Comparison of ENCODE assay signal across 15 cellular contexts in the genomic region with DNA sequence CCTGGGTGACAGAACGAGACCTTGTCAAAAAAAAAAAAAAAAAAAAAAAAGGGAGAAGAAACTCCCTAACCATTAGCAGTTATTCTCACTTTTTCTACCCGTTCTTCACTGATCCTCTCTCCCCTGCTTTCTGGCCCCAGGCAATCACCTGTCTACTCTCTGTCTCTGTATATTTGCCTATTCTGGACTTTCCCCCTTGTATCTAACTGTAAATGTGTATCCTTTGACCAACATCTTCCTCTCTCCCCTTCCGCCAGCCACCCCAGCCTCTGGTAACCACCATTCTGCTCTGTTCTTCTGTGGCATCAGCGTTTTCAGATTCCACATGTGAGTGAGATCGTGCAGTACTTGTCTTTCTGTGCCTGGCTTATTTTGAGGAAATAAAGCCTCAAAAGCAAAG. TPM values are rescaled to one million over a fixed set of nuclear protein-coding genes. Genes with fewer than 3 reads are reported as not detected.
DNase-seq lines count a peak whose midpoint lies in the region; ATAC-seq, FAIRE-seq and TF ChIP-seq lines count a peak whose summit lies in the region.
"Had no signal": no experiment of that assay in that cellular context is flagged by ENCODE, and none has a peak within 500 bp of the region (broad histone marks: within the 10 kb centered on the region; RNA-seq: fewer than 3 reads in every experiment).

No MANE protein-coding gene starts in this region.

- 4% methylated on average over 5 of the region's 5 CpGs for WGBS in HepG2 (ENCODE audit: low lambda C conversion rate)

- peaks cover 17% of the 10 kb centered on the region for H4K20me1 ChIP-seq in HepG2 (ENCODE audit: insufficient read depth, low read length)

- peaks cover 81% of the 10 kb centered on the region for H3K79me2 ChIP-seq in HepG2 (ENCODE audit: insufficient read depth, low read length)

- no peaks in the 10 kb centered on the region for H3K27me3 ChIP-seq in HepG2 (ENCODE audit: control insufficient read depth in 1 of 2, insufficient read depth in 2 of 2, low read length in 2 of 2)
- H3K27me3 ChIP-seq: adrenal gland had no signal

- H3K4me1 ChIP-seq in HepG2 (ENCODE audit: insufficient read depth, low read length): peaks cover 56% of the 10 kb centered on the region

- POLR2A ChIA-PET in HepG2 (lab: Yijun Ruan, JAX): no interaction called here

- peak overlapping the region in 2 of 3 experiments; percentile 19 to 28; a peak in 3 of 6 replicates for H3K4me3 ChIP-seq in HepG2 (replicated peaks in 1 of 3; ENCODE audit: insufficient read depth in 1 of 3, low read depth in 2 of 3, low read length in 3 of 3)
- H3K4me3 ChIP-seq: adrenal gland had no signal

- peak overlapping the region; percentile 39 for H3K27ac ChIP-seq in HepG2 (ENCODE audit: extremely low read length, insufficient read depth, low read length)
- H3K27ac ChIP-seq: adrenal gland had no signal

- TF ChIP-seq RAD21 in HepG2 (CRISPR knock-in tag; IDR thresholded peaks at IDR 0.05): no peak

- no peak for TF ChIP-seq CTCF in HepG2 (CRISPR knock-in tag; IDR thresholded peaks at IDR 0.05)

- peak; percentile 87 for ATAC-seq in GM18858 (IDR thresholded peaks at IDR 0.05; ENCODE audit: unreplicated experiment)
- ATAC-seq in GM21576 (IDR thresholded peaks at IDR 0.05; ENCODE audit: unreplicated experiment): peak; percentile 69
- ATAC-seq in HG03460 (IDR thresholded peaks at IDR 0.05; ENCODE audit: unreplicated experiment): peak; percentile 84
- ATAC-seq in HepG2: peak; percentile 99
- ATAC-seq in esophagus mucosa: no peak
- ATAC-seq: stimulated activated naive B cell treated with anti-CD40 and anti-IgM and Interleukin-4, amounts not matched to agents 10 μg/mL and 1 μg/mL and 100 μg/mL, for 72 hours had no signal

- in situ Hi-C loops in HepG2 (cut with HindIII; ENCODE audit: extremely low pct_ligation_motif_present, low pct_unique_long_range_greater_than_20kb): no loop called here

- TF ChIP-seq EP300 in HepG2 (IDR thresholded peaks at IDR 0.05; ENCODE audit: low read depth in 2 of 2, low read length in 2 of 2): no peak
- TF ChIP-seq EP300 in HepG2 (CRISPR knock-in tag; IDR thresholded peaks at IDR 0.05; ENCODE audit: borderline replicate concordance): no peak

- no peak overlapping the region for H3K9ac ChIP-seq in HepG2 (ENCODE audit: insufficient read depth, low read depth, low read length)

- DNase-seq in HepG2 (ENCODE audit: low spot score): peak; percentile 67
- no peak for DNase-seq in NCI-H2227 (lab: John Stamatoyannopoulos, UW; ENCODE audit: unreplicated experiment)
- DNase-seq in HuH-7 (ENCODE audit: low spot score): no peak
- no peak for DNase-seq in putamen (ENCODE audit: low spot score)
- DNase-seq: CD4-positive, alpha-beta T cell; foreskin melanocyte; KBM-7; NCI-H2171; stimulated activated CD4-positive, alpha-beta T cell treated with anti-CD3 and anti-CD28 coated beads, Interleukin-2, amount 100 ng/mL, for 24 hours; stimulated activated naive B cell treated with anti-CD40 and anti-IgM and Interleukin-4, amounts not matched to agents 10 μg/mL and 1 μg/mL and 100 μg/mL, for 72 hours had no signal

- H2AFZ ChIP-seq in HepG2 (ENCODE audit: low read length): no peak overlapping the region

- BruUV-seq in HepG2 (replicated peaks; lab: Mats Ljungman, UMichigan): no TSS peak

- no peak for TF ChIP-seq POLR2A in HepG2 (IDR thresholded peaks at IDR 0.05; ENCODE audit: insufficient read depth in 1 of 2, low read depth in 2 of 2, low read length in 2 of 2)

- H3K9me3 ChIP-seq in HepG2 (ENCODE audit: low read length): no peaks in the 10 kb centered on the region
- H3K9me3 ChIP-seq: adrenal gland had no signal

- CTCF ChIA-PET in HepG2 (lab: Yijun Ruan, JAX; ENCODE audit: low intra/inter-chr PET ratio, low total read pairs): no interaction called here

- intact Hi-C loops in HepG2 (cut with micrococcal nuclease; ENCODE audit: unreplicated experiment): loop anchor here (10.0 kb wide), 1 partner anchor 138 kb away; the partner anchor contains the start of gene NIPA2

- no peaks in the 10 kb centered on the region for H3K36me3 ChIP-seq in HepG2 (replicated peaks in 1 of 2; ENCODE audit: control insufficient read depth in 1 of 2, insufficient read depth in 2 of 2, low read length in 2 of 2)
- H3K36me3 ChIP-seq: adrenal gland had no signal

- peak overlapping the region; percentile 55 for H3K4me2 ChIP-seq in HepG2 (ENCODE audit: low read depth, low read length)

- FAIRE-seq in HepG2 (lab: Jason Lieb, UNC): no peak

TF ChIP-seq in HepG2, 621 proteins besides CTCF, POLR2A, EP300 and RAD21 (continues in another document):
- TF ChIP-seq FOXA3 (CRISPR knock-in tag; IDR thresholded peaks at IDR 0.05) (0 out of 2 replicates have a peak, but pooled peaks have one; percentile 11), POLR2AphosphoS5 (IDR thresholded peaks at IDR 0.05; ENCODE audit: low read depth, low read length) (no peak), ERF (CRISPR knock-in tag; IDR thresholded peaks at IDR 0.05) (0 out of 2 replicates have a peak, but pooled peaks have one; percentile 32), MXI1 (IDR thresholded peaks at IDR 0.05; ENCODE audit: borderline replicate concordance, low read depth, low read length) (no peak), ZNF598 (CRISPR knock-in tag; IDR thresholded peaks at IDR 0.05; ENCODE audit: borderline replicate concordance) (no peak), NRL (CRISPR knock-in tag; IDR thresholded peaks at IDR 0.05; ENCODE audit: borderline replicate concordance) (no peak), ZNF280B (CRISPR knock-in tag; IDR thresholded peaks at IDR 0.05; ENCODE audit: borderline replicate concordance) (no peak)
- TF ChIP-seq, protein P1, sequence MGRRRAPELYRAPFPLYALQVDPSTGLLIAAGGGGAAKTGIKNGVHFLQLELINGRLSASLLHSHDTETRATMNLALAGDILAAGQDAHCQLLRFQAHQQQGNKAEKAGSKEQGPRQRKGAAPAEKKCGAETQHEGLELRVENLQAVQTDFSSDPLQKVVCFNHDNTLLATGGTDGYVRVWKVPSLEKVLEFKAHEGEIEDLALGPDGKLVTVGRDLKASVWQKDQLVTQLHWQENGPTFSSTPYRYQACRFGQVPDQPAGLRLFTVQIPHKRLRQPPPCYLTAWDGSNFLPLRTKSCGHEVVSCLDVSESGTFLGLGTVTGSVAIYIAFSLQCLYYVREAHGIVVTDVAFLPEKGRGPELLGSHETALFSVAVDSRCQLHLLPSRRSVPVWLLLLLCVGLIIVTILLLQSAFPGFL (CRISPR knock-in tag; IDR thresholded peaks at IDR 0.05): no peak
- TF ChIP-seq, protein P2, sequence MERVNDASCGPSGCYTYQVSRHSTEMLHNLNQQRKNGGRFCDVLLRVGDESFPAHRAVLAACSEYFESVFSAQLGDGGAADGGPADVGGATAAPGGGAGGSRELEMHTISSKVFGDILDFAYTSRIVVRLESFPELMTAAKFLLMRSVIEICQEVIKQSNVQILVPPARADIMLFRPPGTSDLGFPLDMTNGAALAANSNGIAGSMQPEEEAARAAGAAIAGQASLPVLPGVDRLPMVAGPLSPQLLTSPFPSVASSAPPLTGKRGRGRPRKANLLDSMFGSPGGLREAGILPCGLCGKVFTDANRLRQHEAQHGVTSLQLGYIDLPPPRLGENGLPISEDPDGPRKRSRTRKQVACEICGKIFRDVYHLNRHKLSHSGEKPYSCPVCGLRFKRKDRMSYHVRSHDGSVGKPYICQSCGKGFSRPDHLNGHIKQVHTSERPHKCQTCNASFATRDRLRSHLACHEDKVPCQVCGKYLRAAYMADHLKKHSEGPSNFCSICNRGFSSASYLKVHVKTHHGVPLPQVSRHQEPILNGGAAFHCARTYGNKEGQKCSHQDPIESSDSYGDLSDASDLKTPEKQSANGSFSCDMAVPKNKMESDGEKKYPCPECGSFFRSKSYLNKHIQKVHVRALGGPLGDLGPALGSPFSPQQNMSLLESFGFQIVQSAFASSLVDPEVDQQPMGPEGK (CRISPR knock-in tag; IDR thresholded peaks at IDR 0.05): 0 out of 2 replicates have a peak, but pooled peaks have one; percentile 17

RNA-seq across cellular contexts. Expression of gene CYFIP1, which starts 6.9 kb away (rescaled TPM):
- total RNA-seq in HepG2 (2016; rRNA removed; fragmentation: Illumina TruSeq; extraction: Trizol) (58.3 and 68.2 TPM in 2 replicates), esophagus mucosa (118 TPM)
- total RNA-seq in HepG2 (2016; cell fraction: cytosol; rRNA removed; fragmentation: Illumina TruSeq; extraction: Trizol; ENCODE audit: low read depth): 8.0 and 12.6 TPM in 2 replicates
- total RNA-seq in HepG2 (2016; cell fraction: insoluble cytoplasmic fraction; rRNA removed; fragmentation: Illumina TruSeq; extraction: Trizol): 52.9 and 61.7 TPM in 2 replicates
- 15.5 and 18.4 TPM in 2 replicates for total RNA-seq in HepG2 (2016; cell fraction: membrane; rRNA removed; fragmentation: Illumina TruSeq; extraction: Trizol)
- 43.3 and 49.9 TPM in 2 replicates for total RNA-seq in HepG2 (2016; cell fraction: nucleus; rRNA removed; fragmentation: Illumina TruSeq; extraction: Trizol)
- 38.1 and 39.0 TPM in 2 replicates for polyA plus RNA-seq in HepG2 (2011; rRNA removed)
- polyA plus RNA-seq in HepG2 (2011; cell fraction: cytosol; rRNA removed): 40.5 and 41.5 TPM in 2 replicates
- polyA plus RNA-seq in HepG2 (2011; cell fraction: nucleus; rRNA removed): 56.2 and 59.8 TPM in 2 replicates
- 28.3 and 34.4 TPM in 2 replicates for polyA plus RNA-seq in HepG2 (2012)
- 2.5 and 2.6 TPM in 2 replicates for polyA plus RNA-seq in HepG2 (2016; cell fraction: cytosol; fragmentation: Illumina TruSeq; extraction: Trizol; ENCODE audit: low read depth)
- 37.6 and 42.3 TPM in 2 replicates for polyA plus RNA-seq in HepG2 (2016; cell fraction: insoluble cytoplasmic fraction; fragmentation: Illumina TruSeq; extraction: Trizol; ENCODE audit: low read depth)
- polyA plus RNA-seq in HepG2 (2016; cell fraction: membrane; fragmentation: Illumina TruSeq; extraction: Trizol; ENCODE audit: low read depth): 5.2 and 7.3 TPM in 2 replicates
- 39.0 and 40.2 TPM in 2 replicates for polyA plus RNA-seq in HepG2 (2016; cell fraction: nucleus; fragmentation: Illumina TruSeq; extraction: Trizol; ENCODE audit: insufficient read depth, low read depth)
- polyA minus RNA-seq in HepG2 (2011; rRNA and poly(A)+ RNA removed; ENCODE audit: low replicate concordance): 99.8 and 114 TPM in 2 replicates
- polyA minus RNA-seq in HepG2 (2011; cell fraction: cytosol; rRNA and poly(A)+ RNA removed): 21.1 and 22.3 TPM in 2 replicates
- 40.7 and 43.8 TPM in 2 replicates for polyA minus RNA-seq in HepG2 (2011; cell fraction: nucleus; rRNA and poly(A)+ RNA removed)
